11 cellular contexts compared by ENCODE assay signal in the genomic region with DNA sequence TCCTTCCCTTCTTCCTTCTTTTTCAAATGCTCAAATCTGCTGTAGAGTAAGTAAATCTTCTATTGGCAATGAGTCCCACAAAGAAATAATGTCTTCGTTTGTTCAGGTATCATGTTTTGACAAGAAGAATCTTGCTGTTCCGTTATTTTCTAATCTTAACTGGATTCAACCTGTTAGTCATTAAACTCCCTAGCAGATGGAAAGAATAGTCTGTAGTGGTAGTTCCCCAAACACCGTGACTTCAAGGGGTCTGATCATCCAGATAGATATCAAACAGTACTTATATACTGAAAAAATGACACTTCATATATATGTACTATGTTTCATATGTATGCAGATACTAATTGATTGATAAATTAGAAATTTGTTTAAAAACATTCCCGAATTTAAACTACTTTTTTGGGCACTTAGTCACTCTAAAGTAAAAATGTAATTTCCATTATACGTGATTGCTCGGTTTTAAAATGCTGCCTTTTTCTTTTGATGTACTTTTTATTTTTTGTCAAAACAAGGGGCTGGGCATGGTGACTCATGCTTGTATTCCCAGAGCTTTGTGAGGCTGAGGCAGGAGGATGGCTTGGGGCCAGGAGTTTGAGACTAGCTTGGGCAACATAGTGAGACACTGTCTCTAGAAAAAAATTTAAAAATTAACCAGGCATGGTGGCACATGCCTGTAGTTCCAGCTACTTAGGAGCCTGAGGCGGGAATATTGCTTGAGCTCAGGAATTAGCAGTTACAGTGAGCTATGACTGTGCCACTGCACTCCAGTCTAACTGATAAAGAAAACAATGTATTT.
A peak's percentile ranks its signal among the peaks of the same experiment; 100 is the strongest.
DNase-seq lines count a peak whose midpoint lies in the region; ATAC-seq and TF ChIP-seq lines count a peak whose summit lies in the region.
"Had no signal": no experiment of that assay in that cellular context is flagged by ENCODE, and none has a peak within 500 bp of the region (broad histone marks: within the 10 kb centered on the region; RNA-seq: fewer than 3 reads in every experiment).

No MANE protein-coding gene starts in this region.

- H3K27me3 Mint-ChIP-seq in naive thymus-derived CD4-positive, alpha-beta T cell: peaks cover 0 to 12% (median 0%) of the 10 kb centered on the region in 5 donors
- no peaks in the 10 kb centered on the region for H3K27me3 Mint-ChIP-seq in activated naive CD4-positive, alpha-beta T cell treated with anti-CD3 and anti-CD28 coated beads, Interleukin-2, amount 10 ng/mL, durations not matched to agents 7 days and 5 days
- H3K27me3 Mint-ChIP-seq: activated T-cell treated with anti-CD3 and anti-CD28 coated beads, Interleukin-2, amount 50 U/mL, for 24 hours; IgD-negative memory B cell had no signal

- peaks cover 0 to 14% (median 5%) of the 10 kb centered on the region in 7 donors for H3K4me1 Mint-ChIP-seq in naive thymus-derived CD4-positive, alpha-beta T cell
- H3K4me1 Mint-ChIP-seq in activated naive CD4-positive, alpha-beta T cell treated with anti-CD3 and anti-CD28 coated beads, Interleukin-2, amount 10 ng/mL, durations not matched to agents 7 days and 5 days: peaks cover 10% of the 10 kb centered on the region
- H3K4me1 Mint-ChIP-seq: IgD-negative memory B cell had no signal

- no peaks in the 10 kb centered on the region for H3K36me3 ChIP-seq in BJ (ENCODE audit: control insufficient read depth, insufficient read depth, low read length)
- no peaks in the 10 kb centered on the region for H3K36me3 ChIP-seq in naive thymus-derived CD4-positive, alpha-beta T cell (ENCODE audit: control insufficient read depth in 2 of 3, insufficient read depth in 3 of 3, low read length in 3 of 3)
- H3K36me3 ChIP-seq: right lobe of liver had no signal

- no peaks in the 10 kb centered on the region for H3K27me3 ChIP-seq in BJ (ENCODE audit: control insufficient read depth, insufficient read depth, low read length)
- no peaks in the 10 kb centered on the region for H3K27me3 ChIP-seq in naive thymus-derived CD4-positive, alpha-beta T cell (ENCODE audit: control insufficient read depth in 2 of 2, insufficient read depth in 2 of 2, low read length in 2 of 2)
- H3K27me3 ChIP-seq: right lobe of liver had no signal

- CTCF ChIA-PET in BJ (lab: Yijun Ruan, JAX): interaction anchor here (1.0 kb wide), 1 partner anchor 10 kb away, joined by 3 read pairs; no protein-coding TSS in a partner anchor
- CTCF ChIA-PET in naive thymus-derived CD4-positive, alpha-beta T cell (lab: Charles Lee): no interaction called here
- CTCF ChIA-PET in activated naive CD4-positive, alpha-beta T cell treated with anti-CD3 and anti-CD28 coated beads, Interleukin-2, amount 10 ng/mL, durations not matched to agents 7 days and 5 days (lab: Charles Lee): no interaction called here

- intact Hi-C loops in naive thymus-derived CD4-positive, alpha-beta T cell (cut with micrococcal nuclease): no loop called here

- H3K4me3 ChIP-seq in BJ (ENCODE audit: low read depth, low read length) (no peak overlapping the region), epithelial cell of proximal tubule (ENCODE audit: low read depth, low read length) (no peak overlapping the region)
- no peak overlapping the region for H3K4me3 ChIP-seq in naive thymus-derived CD4-positive, alpha-beta T cell (ENCODE audit: low read length)
- H3K4me3 ChIP-seq: right lobe of liver had no signal

- peak; percentile 54 for DNase-seq in BJ (ENCODE audit: low read depth)
- peak; percentile 23 for DNase-seq in OCI-M1 (lab: John Stamatoyannopoulos, UW)
- DNase-seq in epithelial cell of proximal tubule (ENCODE audit: low read depth): peak; percentile 87
- peak; percentile 91 for DNase-seq in myocyte (ENCODE audit: low read depth)
- no peak for DNase-seq in naive thymus-derived CD4-positive, alpha-beta T cell
- no peak for DNase-seq in HuH-7 (ENCODE audit: low spot score)
- no peak for DNase-seq in epidermal melanocyte (ENCODE audit: insufficient read length, low spot score)
- DNase-seq in activated naive CD4-positive, alpha-beta T cell treated with anti-CD3 and anti-CD28 coated beads, Interleukin-2, amount 10 ng/mL, durations not matched to agents 7 days and 5 days: no peak
- DNase-seq: activated T-cell treated with anti-CD3 and anti-CD28 coated beads, Interleukin-2, amount 50 U/mL, for 24 hours had no signal

- no peak for TF ChIP-seq CTCF in BJ (IDR thresholded peaks at IDR 0.05; ENCODE audit: insufficient read depth, low read depth, low read length)
- TF ChIP-seq CTCF in epithelial cell of proximal tubule (conservative IDR thresholded peaks at IDR 0.05; ENCODE audit: low read depth, low read length): no peak

- H3K27ac ChIP-seq in naive thymus-derived CD4-positive, alpha-beta T cell (ENCODE audit: low read depth, low read length): no peak overlapping the region
- H3K27ac ChIP-seq: right lobe of liver had no signal

- no peak for ATAC-seq in naive thymus-derived CD4-positive, alpha-beta T cell

- POLR2A ChIA-PET in BJ (lab: Charles Lee): no interaction called here
- POLR2A ChIA-PET in naive thymus-derived CD4-positive, alpha-beta T cell (lab: Charles Lee): no interaction called here

- no peak overlapping the region for H3K27ac Mint-ChIP-seq in naive thymus-derived CD4-positive, alpha-beta T cell
- H3K27ac Mint-ChIP-seq in activated naive CD4-positive, alpha-beta T cell treated with anti-CD3 and anti-CD28 coated beads, Interleukin-2, amount 10 ng/mL, durations not matched to agents 7 days and 5 days: no peak overlapping the region
- H3K27ac Mint-ChIP-seq: activated T-cell treated with anti-CD3 and anti-CD28 coated beads, Interleukin-2, amount 50 U/mL, for 24 hours; IgD-negative memory B cell had no signal

- H3K4me3 Mint-ChIP-seq in naive thymus-derived CD4-positive, alpha-beta T cell: no peak overlapping the region
- no peak overlapping the region for H3K4me3 Mint-ChIP-seq in activated naive CD4-positive, alpha-beta T cell treated with anti-CD3 and anti-CD28 coated beads, Interleukin-2, amount 10 ng/mL, durations not matched to agents 7 days and 5 days
- H3K4me3 Mint-ChIP-seq: activated T-cell treated with anti-CD3 and anti-CD28 coated beads, Interleukin-2, amount 50 U/mL, for 24 hours; IgD-negative memory B cell had no signal

- H3K9me3 Mint-ChIP-seq in naive thymus-derived CD4-positive, alpha-beta T cell: peaks cover 0 to 5% (median 0%) of the 10 kb centered on the region in 11 donors
- H3K9me3 Mint-ChIP-seq in activated naive CD4-positive, alpha-beta T cell treated with anti-CD3 and anti-CD28 coated beads, Interleukin-2, amount 10 ng/mL, durations not matched to agents 7 days and 5 days: no peaks in the 10 kb centered on the region
- H3K9me3 Mint-ChIP-seq: activated T-cell treated with anti-CD3 and anti-CD28 coated beads, Interleukin-2, amount 50 U/mL, for 24 hours had no signal

- no peaks in the 10 kb centered on the region for H3K36me3 Mint-ChIP-seq in naive thymus-derived CD4-positive, alpha-beta T cell
- H3K36me3 Mint-ChIP-seq in activated naive CD4-positive, alpha-beta T cell treated with anti-CD3 and anti-CD28 coated beads, Interleukin-2, amount 10 ng/mL, durations not matched to agents 7 days and 5 days: no peaks in the 10 kb centered on the region
- H3K36me3 Mint-ChIP-seq: IgD-negative memory B cell had no signal

- H3K4me1 ChIP-seq in naive thymus-derived CD4-positive, alpha-beta T cell (ENCODE audit: control insufficient read depth in 2 of 2, insufficient read depth in 2 of 2, low read length in 2 of 2): peaks cover 0 to 10% of the 10 kb centered on the region in 2 donors
- H3K4me1 ChIP-seq: right lobe of liver had no signal

- H3K9me3 ChIP-seq in naive thymus-derived CD4-positive, alpha-beta T cell (ENCODE audit: control insufficient read depth in 2 of 3, low read length in 3 of 3): no peaks in the 10 kb centered on the region
- H3K9me3 ChIP-seq: right lobe of liver had no signal

Comparison
In these comparisons a context has a peak if more than half of its experiments do, and no peak if none do; other contexts are left out.
1. DNase-seq: peak in BJ (single experiment), OCI-M1 (single experiment), epithelial cell of proximal tubule (single experiment) and myocyte (single experiment); none in naive thymus-derived CD4-positive, alpha-beta T cell (0 of 9), HuH-7 (single experiment), epidermal melanocyte (single experiment) and activated naive CD4-positive, alpha-beta T cell treated with anti-CD3 and anti-CD28 coated beads, Interleukin-2, amount 10 ng/mL, durations not matched to agents 7 days and 5 days (single experiment).